Comparison of ENCODE assay signal across 8 cellular contexts in genomic region chr11:12223771-12224536, GRCh38.
DNase-seq lines count a peak whose midpoint lies in the region; ATAC-seq and TF ChIP-seq lines count a peak whose summit lies in the region.

No MANE protein-coding gene starts in this region.

- H3K4me1 Mint-ChIP-seq in activated T-cell treated with anti-CD3 and anti-CD28 coated beads, Interleukin-2, amount 50 U/mL, for 72 hours (ENCODE audit: low read depth), result peaks cover 54% of the 10 kb centered on the region
- peaks cover 31 to 60% (median 49%) of the 10 kb centered on the region in 4 donors for H3K4me1 Mint-ChIP-seq in naive thymus-derived CD8-positive, alpha-beta T cell

- H3K9me3 ChIP-seq in OCI-LY7 (ENCODE audit: low read length), result no peaks in the 10 kb centered on the region

- no peaks in the 10 kb centered on the region for H3K27me3 Mint-ChIP-seq in activated T-cell treated with anti-CD3 and anti-CD28 coated beads, Interleukin-2, amount 50 U/mL, for 72 hours (ENCODE audit: low read depth)
- no peaks in the 10 kb centered on the region for H3K27me3 Mint-ChIP-seq in naive thymus-derived CD8-positive, alpha-beta T cell

- no peaks in the 10 kb centered on the region for H3K9me3 Mint-ChIP-seq in activated T-cell treated with anti-CD3 and anti-CD28 coated beads, Interleukin-2, amount 50 U/mL, for 72 hours
- no peaks in the 10 kb centered on the region for H3K9me3 Mint-ChIP-seq in naive thymus-derived CD8-positive, alpha-beta T cell

- H3K79me2 ChIP-seq in OCI-LY7 (ENCODE audit: insufficient read depth, low read depth, low read length), result no peaks in the 10 kb centered on the region

- H3K27ac ChIP-seq in OCI-LY7 (ENCODE audit: low read depth, low read length, poor library complexity, severe bottlenecking), result no peak overlapping the region

- no peaks in the 10 kb centered on the region for H3K36me3 ChIP-seq in OCI-LY7 (ENCODE audit: insufficient read depth, low read length)

- POLR2A ChIA-PET in naive thymus-derived CD8-positive, alpha-beta T cell (lab: Charles Lee), result interaction anchor here (0.6 to 3.4 kb wide), 9 partner anchors 9 to 1395 kb away, joined by 3 to 26 read pairs (median 4); no protein-coding TSS in a partner anchor
- POLR2A ChIA-PET in OCI-LY7 (lab: Charles Lee), result interaction anchor here (0.6 kb wide), 2 partner anchors 581 to 719 kb away, joined by 3 read pairs; no protein-coding TSS in a partner anchor

- DNase-seq in GM12865 (ENCODE audit: low read depth) (no peak), HuH-7 (ENCODE audit: low spot score) (no peak), OCI-LY7 (ENCODE audit: low spot score) (no peak), cerebellar cortex (ENCODE audit: low spot score) (no peak), CD1c-positive myeloid dendritic cell (ENCODE audit: extremely low spot score) (no peak)
- peak in 1 of 2 donors; percentile 37 for DNase-seq in activated T-cell treated with anti-CD3 and anti-CD28 coated beads, Interleukin-2, amount 50 U/mL, for 72 hours
- no peak for DNase-seq in naive thymus-derived CD8-positive, alpha-beta T cell

- H3K4me3 Mint-ChIP-seq in activated T-cell treated with anti-CD3 and anti-CD28 coated beads, Interleukin-2, amount 50 U/mL, for 72 hours, result peak overlapping the region; percentile 80 to 86
- peak overlapping the region; percentile 61 to 93 (median 80) for H3K4me3 Mint-ChIP-seq in naive thymus-derived CD8-positive, alpha-beta T cell

- H2AFZ ChIP-seq in OCI-LY7 (ENCODE audit: low read length), result no peak overlapping the region

- peaks cover 32 to 61% of the 10 kb centered on the region in 2 donors for H3K36me3 Mint-ChIP-seq in activated T-cell treated with anti-CD3 and anti-CD28 coated beads, Interleukin-2, amount 50 U/mL, for 72 hours (ENCODE audit: insufficient read depth in 2 of 2)
- peaks cover 0 to 11% (median 2%) of the 10 kb centered on the region in 3 donors for H3K36me3 Mint-ChIP-seq in naive thymus-derived CD8-positive, alpha-beta T cell

- BruUV-seq in OCI-LY7 (replicated peaks; lab: Mats Ljungman, UMichigan), result no TSS peak

- H4K20me1 ChIP-seq in OCI-LY7 (ENCODE audit: insufficient read depth, low read length), result no peaks in the 10 kb centered on the region

- H3K4me3 ChIP-seq in GM12865 (ENCODE audit: low read depth, low read length) (peak overlapping the region; percentile 17), OCI-LY7 (ENCODE audit: low read depth, low read length, poor library complexity, severe bottlenecking) (no peak overlapping the region)

- H3K4me2 ChIP-seq in OCI-LY7 (ENCODE audit: low read length), result no peak overlapping the region

- intact Hi-C loops in OCI-LY7 (cut with micrococcal nuclease; ENCODE audit: unreplicated experiment), result no loop called here

- peak; percentile 26 for ATAC-seq in HG03439 (IDR thresholded peaks at IDR 0.05; ENCODE audit: unreplicated experiment)
- ATAC-seq in activated T-cell treated with anti-CD3 and anti-CD28 coated beads, Interleukin-2, amount 50 U/mL, for 72 hours (replicated peaks in 1 of 2), result peak; percentile 28 to 38
- peak; percentile 20 to 31 for ATAC-seq in naive thymus-derived CD8-positive, alpha-beta T cell

- no peaks in the 10 kb centered on the region for H3K4me1 ChIP-seq in OCI-LY7 (ENCODE audit: insufficient read depth, low read length, poor library complexity, severe bottlenecking)

- no peak for TF ChIP-seq CTCF in GM12865 (IDR thresholded peaks at IDR 0.05; ENCODE audit: insufficient read depth, low read depth, low read length, missing control alignments)
- no peak for TF ChIP-seq CTCF in OCI-LY7 (conservative IDR thresholded peaks at IDR 0.05; ENCODE audit: low read length)

- H3K9me2 ChIP-seq in OCI-LY7 (ENCODE audit: insufficient read depth, low read length), result no peaks in the 10 kb centered on the region

- CTCF ChIA-PET in OCI-LY7 (lab: Charles Lee; ENCODE audit: unreplicated experiment), result no interaction called here

- peak overlapping the region; percentile 95 for H3K27ac Mint-ChIP-seq in activated T-cell treated with anti-CD3 and anti-CD28 coated beads, Interleukin-2, amount 50 U/mL, for 72 hours
- H3K27ac Mint-ChIP-seq in naive thymus-derived CD8-positive, alpha-beta T cell, result peak overlapping the region; percentile 82 to 96 (median 94)
